29 cellular contexts compared by ENCODE assay signal in the genomic region with DNA sequence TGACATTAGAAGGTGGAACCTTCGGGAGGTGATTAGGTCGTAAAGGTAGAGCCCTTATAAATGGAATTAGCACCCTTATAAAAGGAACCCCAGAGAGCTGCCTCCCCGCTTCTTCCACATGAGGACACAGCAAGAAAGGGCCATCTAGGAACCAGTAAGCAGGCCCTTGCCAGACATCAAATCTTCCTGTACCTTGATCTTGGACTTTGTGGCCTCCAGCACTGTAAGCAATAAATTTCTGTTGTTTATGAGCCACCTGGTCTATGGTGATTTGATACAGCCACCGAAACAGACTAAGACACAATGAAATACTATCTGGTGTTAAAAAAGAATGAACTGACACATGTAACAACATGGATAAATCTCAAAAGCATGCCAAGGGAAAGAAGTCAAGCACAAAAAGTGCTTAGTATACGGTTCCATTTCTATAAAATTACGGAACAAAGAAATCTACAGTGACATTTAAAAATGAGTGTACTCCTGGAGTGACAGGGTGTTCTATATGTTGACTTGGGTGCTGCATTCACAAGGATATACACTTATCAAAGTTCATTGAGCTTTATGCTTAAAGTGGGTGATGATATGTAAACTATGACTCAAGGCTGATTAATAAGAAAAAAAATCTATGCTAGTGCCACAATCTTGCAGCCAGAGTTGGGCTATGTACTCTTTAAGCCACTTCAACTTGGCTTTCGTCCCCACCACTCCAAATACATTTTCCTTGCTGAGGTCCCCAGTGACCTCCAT. TPM values are rescaled to one million over a fixed set of nuclear protein-coding genes. Genes with fewer than 3 reads are reported as not detected.
DNase-seq lines count a peak whose midpoint lies in the region; ATAC-seq, FAIRE-seq and TF ChIP-seq lines count a peak whose summit lies in the region.
"Had no signal": no experiment of that assay in that cellular context is flagged by ENCODE, and none has a peak within 500 bp of the region (broad histone marks: within the 10 kb centered on the region; RNA-seq: fewer than 3 reads in every experiment).

No MANE protein-coding gene starts in this region.

- dilution Hi-C loops in keratinocyte (cut with MboI; ENCODE audit: extremely low pct_ligation_motif_present, low sequenced_read_pairs) = no loop called here

- H3K9ac ChIP-seq in colonic mucosa (ENCODE audit: low read depth in 2 of 2, low read length in 2 of 2) (peak overlapping the region in 1 of 2 donors; percentile 4), keratinocyte (ENCODE audit: control insufficient read depth, extremely low read depth, insufficient read depth, low read length) (no peak overlapping the region)
- H3K9ac ChIP-seq: BLaER1 treated with 17β-estradiol and CSF1 and Interleukin-3, amounts not matched to agents 10 nM and 100 nM; neural progenitor cell had no signal

- H3K27me3 ChIP-seq in colonic mucosa = no peaks in the 10 kb centered on the region
- H3K27me3 ChIP-seq in keratinocyte (ENCODE audit: control insufficient read depth, extremely low read depth, insufficient read depth, low read length) = no peaks in the 10 kb centered on the region
- no peaks in the 10 kb centered on the region for H3K27me3 ChIP-seq in gastrocnemius medialis
- H3K27me3 ChIP-seq: BLaER1 treated with 17β-estradiol and CSF1 and Interleukin-3, amounts not matched to agents 10 nM and 100 nM; brain microvascular endothelial cell; neural progenitor cell; sigmoid colon; suprapubic skin had no signal

- peak overlapping the region; percentile 63 for H3K27ac ChIP-seq in colonic mucosa
- no peak overlapping the region for H3K27ac ChIP-seq in keratinocyte (ENCODE audit: control insufficient read depth, insufficient read depth, low read length)
- H3K27ac ChIP-seq in gastrocnemius medialis = peak overlapping the region in 1 of 4 donors; percentile 59
- H3K27ac ChIP-seq: brain microvascular endothelial cell, lower lobe of right lung, neural progenitor cell, sigmoid colon, suprapubic skin, WERI-Rb-1 had no signal

- H3K9me3 ChIP-seq in colonic mucosa = no peaks in the 10 kb centered on the region
- no peaks in the 10 kb centered on the region for H3K9me3 ChIP-seq in keratinocyte (ENCODE audit: control insufficient read depth, low read depth, low read length)
- no peaks in the 10 kb centered on the region for H3K9me3 ChIP-seq in gastrocnemius medialis
- H3K9me3 ChIP-seq: lower lobe of right lung, sigmoid colon, suprapubic skin had no signal

- in situ Hi-C loops in gastrocnemius medialis (cut with MboI; ENCODE audit: low sequenced_read_pairs in 4 of 4) = no loop called here

- ATAC-seq in gastrocnemius medialis (peak; percentile 77 to 94), GM18909 (IDR thresholded peaks at IDR 0.05; ENCODE audit: poor library complexity, unreplicated experiment) (no peak)
- ATAC-seq: lower lobe of right lung; stimulated activated naive B cell treated with anti-CD40 and anti-IgM and Interleukin-4, amounts not matched to agents 10 μg/mL and 1 μg/mL and 100 μg/mL, for 72 hours had no signal

- no peaks in the 10 kb centered on the region for H4K20me1 ChIP-seq in keratinocyte (ENCODE audit: control insufficient read depth, extremely low read depth, insufficient read depth, low read length)
- H4K20me1 ChIP-seq: BLaER1 treated with 17β-estradiol and CSF1 and Interleukin-3, amounts not matched to agents 10 nM and 100 nM had no signal

- TF ChIP-seq POLR2A in gastrocnemius medialis (IDR thresholded peaks at IDR 0.05) = no peak

- intact Hi-C loops in colonic mucosa (cut with DNase I) = no loop called here
- intact Hi-C loops in gastrocnemius medialis (cut with DNase I; ENCODE audit: low total_unique reads) = no loop called here

- no peak overlapping the region for H3K4me3 ChIP-seq in colonic mucosa
- no peak overlapping the region for H3K4me3 ChIP-seq in keratinocyte (ENCODE audit: control insufficient read depth in 2 of 3, extremely low read depth in 1 of 3, insufficient read depth in 2 of 3, low read depth in 1 of 3, low read length in 3 of 3)
- no peak overlapping the region for H3K4me3 ChIP-seq in gastrocnemius medialis
- H3K4me3 ChIP-seq: lower lobe of right lung, neural progenitor cell, sigmoid colon, suprapubic skin had no signal

- DNase-seq in LoVo (ENCODE audit: low spot score) (peak; percentile 61), colonic mucosa (peak; percentile 64), keratinocyte (ENCODE audit: low read depth, low spot score) (no peak), gastrocnemius medialis (peak in 1 of 2 donors; percentile 20), midbrain (lab: John Stamatoyannopoulos, UW) (no peak), islet precursor cell (no peak)
- DNase-seq in effector CD8-positive, alpha-beta T cell (lab: John Stamatoyannopoulos, UW) = no peak
- DNase-seq: activated CD4-positive, alpha-beta T cell treated with anti-CD3 and anti-CD28 coated beads, Interleukin-2, amount 10 ng/mL, durations not matched to agents 7 days and 5 days; activated naive CD4-positive, alpha-beta T cell treated with anti-CD3 and anti-CD28 coated beads, Interleukin-2, amount 50 U/mL, for 16 hours; amniotic stem cell; brain microvascular endothelial cell; GF-D8; glutamatergic neuron; KG1; kidney; lower lobe of right lung; MV-4-11; NCI-H146; NCI-H510A treated with DMSO at 0.1 percent for 48 hours; SIG-M5; sigmoid colon; stimulated activated naive B cell treated with anti-CD40 and anti-IgM and Interleukin-4, amounts not matched to agents 10 μg/mL and 1 μg/mL and 100 μg/mL, for 72 hours; T1000; WERI-Rb-1 had no signal

- no peaks in the 10 kb centered on the region for H3K9me1 ChIP-seq in keratinocyte (ENCODE audit: control insufficient read depth, extremely low read depth, insufficient read depth, low read length)

- no peak overlapping the region for H2AFZ ChIP-seq in keratinocyte (ENCODE audit: control insufficient read depth, low read length)
- H2AFZ ChIP-seq: neural progenitor cell had no signal

- H3K36me3 ChIP-seq in colonic mucosa (no peaks in the 10 kb centered on the region), keratinocyte (ENCODE audit: control insufficient read depth in 2 of 2, extremely low read depth in 1 of 2, insufficient read depth in 2 of 2, low read length in 2 of 2) (no peaks in the 10 kb centered on the region), gastrocnemius medialis (no peaks in the 10 kb centered on the region)
- H3K36me3 ChIP-seq: brain microvascular endothelial cell, lower lobe of right lung, neural progenitor cell, sigmoid colon, suprapubic skin, WERI-Rb-1 had no signal

- FAIRE-seq in keratinocyte (lab: Jason Lieb, UNC) = peak; percentile 20
- FAIRE-seq: kidney, urothelium cell line had no signal

- no peak overlapping the region for H3K4me2 ChIP-seq in keratinocyte (ENCODE audit: control insufficient read depth, extremely low read depth, insufficient read depth, low read depth, low read length)
- H3K4me2 ChIP-seq: neural progenitor cell had no signal

- TF ChIP-seq CTCF in colonic mucosa (IDR thresholded peaks at IDR 0.05) = no peak
- no peak for TF ChIP-seq CTCF in keratinocyte (optimal IDR thresholded peaks at IDR 0.05 in 1 of 3, IDR thresholded peaks at IDR 0.05 in 1 of 3, conservative IDR thresholded peaks at IDR 0.05 in 1 of 3; ENCODE audit: extremely low read depth in 1 of 3, insufficient read depth in 2 of 3, low read length in 3 of 3)
- no peak for TF ChIP-seq CTCF in gastrocnemius medialis (IDR thresholded peaks at IDR 0.05 in 4 of 5, conservative IDR thresholded peaks at IDR 0.05 in 1 of 5)

- no peaks in the 10 kb centered on the region for H3K79me2 ChIP-seq in keratinocyte (ENCODE audit: control insufficient read depth, insufficient read depth, low read length)

- no peaks in the 10 kb centered on the region for H3K4me1 ChIP-seq in colonic mucosa
- H3K4me1 ChIP-seq in keratinocyte (ENCODE audit: control insufficient read depth, extremely low read depth, insufficient read depth, low read length) = peaks cover 19% of the 10 kb centered on the region
- H3K4me1 ChIP-seq in gastrocnemius medialis = peaks cover 15 to 23% of the 10 kb centered on the region in 2 donors
- H3K4me1 ChIP-seq: neural progenitor cell had no signal

RNA-seq across cellular contexts. Expression of a gene that starts 18.4 kb away (rescaled TPM):
- 100 to 1,000 TPM; 135 to 173 TPM for total RNA-seq in colonic mucosa
- 38.4 to 76.0 TPM (median 71.9 TPM) in 3 replicates for polyA plus RNA-seq in keratinocyte
- polyA plus RNA-seq in keratinocyte (2011; ENCODE audit: low read depth) = 13.5 TPM
- 46.9 and 80.2 TPM in 2 replicates for polyA plus RNA-seq in keratinocyte (2011; cell fraction: cytosol; rRNA removed)
- 31.5 and 46.9 TPM in 2 replicates for polyA plus RNA-seq in keratinocyte (2011; cell fraction: nucleus; rRNA removed)
- 8.0 and 64.9 TPM in 2 replicates for polyA plus RNA-seq in keratinocyte (2012; ENCODE audit: low replicate concordance)
- 9.1 to 34.9 TPM (median 24.7 TPM) in 3 replicates for polyA minus RNA-seq in keratinocyte
- polyA minus RNA-seq in keratinocyte (2011; cell fraction: cytosol; rRNA and poly(A)+ RNA removed) = 33.0 TPM
- 11.6 and 16.4 TPM in 2 replicates for polyA minus RNA-seq in keratinocyte (2011; cell fraction: nucleus; rRNA and poly(A)+ RNA removed)
- total RNA-seq in gastrocnemius medialis = 10 to 100 TPM; 14.0 to 29.9 (median 24.9) TPM

RNA-seq across cellular contexts. Expression of a gene that starts 58.1 kb away (rescaled TPM):
- total RNA-seq in colonic mucosa = 10 to 100 TPM; 49.9 to 53.7 TPM
- 52.3 to 55.1 TPM (median 54.6 TPM) in 3 replicates for polyA plus RNA-seq in keratinocyte
- polyA plus RNA-seq in keratinocyte (2011; ENCODE audit: low read depth) = 47.0 TPM
- 40.7 and 50.1 TPM in 2 replicates for polyA plus RNA-seq in keratinocyte (2011; cell fraction: cytosol; rRNA removed)
- 64.8 and 66.7 TPM in 2 replicates for polyA plus RNA-seq in keratinocyte (2011; cell fraction: nucleus; rRNA removed)
- polyA plus RNA-seq in keratinocyte (2012; ENCODE audit: low replicate concordance) = 38.4 and 45.5 TPM in 2 replicates
- 38.9 to 48.4 TPM (median 45.6 TPM) in 3 replicates for polyA minus RNA-seq in keratinocyte
- 28.0 TPM for polyA minus RNA-seq in keratinocyte (2011; cell fraction: cytosol; rRNA and poly(A)+ RNA removed)
- polyA minus RNA-seq in keratinocyte (2011; cell fraction: nucleus; rRNA and poly(A)+ RNA removed) = 26.2 and 31.6 TPM in 2 replicates
- total RNA-seq in gastrocnemius medialis = 10 to 100 TPM; 51.9 to 66.0 (median 57.3) TPM

Comparison
In these comparisons a context has a peak if more than half of its experiments do, and no peak if none do; other contexts are left out.
1. DNase-seq: peak in LoVo (single experiment) and colonic mucosa (single experiment); none in keratinocyte (single experiment), midbrain (single experiment), effector CD8-positive, alpha-beta T cell (single experiment) and islet precursor cell (single experiment).
2. RNA of a gene that starts 18.4 kb away (total RNA-seq): 135 to 173 TPM in colonic mucosa; 14.0 to 29.9 TPM in gastrocnemius medialis; every median in the first group is over 4 times any median in the second.